In genomic region chr2:202265467-202266277, GRCh38 we compare ENCODE assay signal across 8 cellular contexts. TPM values are rescaled to one million over a fixed set of nuclear protein-coding genes. Genes with fewer than 3 reads are reported as not detected.
DNase-seq lines count a peak whose midpoint lies in the region; ATAC-seq and FAIRE-seq lines count a peak whose summit lies in the region.

Gene NOP58, plus strand, starts transcription at chr2:202265763. Its CDS starts 179 bp downstream, at chr2:202265942.

- H3K23ac ChIP-seq in mesenchymal stem cell (ENCODE audit: low read length in 2 of 2) = peak within 1 kb of the TSS in 1 of 2 experiments; percentile 14

- H3K4me3 ChIP-seq in endocrine pancreas (ENCODE audit: control insufficient read depth, insufficient read depth, low read length) = peak within 1 kb of the TSS; percentile 99
- peak within 1 kb of the TSS; percentile 92 to 100 for H3K4me3 ChIP-seq in mesenchymal stem cell (ENCODE audit: insufficient read depth in 1 of 2, low read depth in 1 of 2, low read length in 2 of 2)

- H3K4me1 ChIP-seq in endocrine pancreas (ENCODE audit: control insufficient read depth, insufficient read depth, low read length) (no peaks in the 10 kb centered on the region), mesenchymal stem cell (ENCODE audit: control insufficient read depth, insufficient read depth, low read depth, low read length) (peaks cover 7% of the 10 kb centered on the region)

- peak within 1 kb of the TSS; percentile 82 for H3K4me2 ChIP-seq in mesenchymal stem cell (ENCODE audit: low read length, poor library complexity, severe bottlenecking)

- H4K91ac ChIP-seq in mesenchymal stem cell (ENCODE audit: low read length) = no peak within 1 kb of the TSS

- no peak within 1 kb of the TSS for H2AK5ac ChIP-seq in mesenchymal stem cell (ENCODE audit: low read length, severe bottlenecking)

- H2BK15ac ChIP-seq in mesenchymal stem cell (ENCODE audit: low read depth, poor library complexity, severe bottlenecking) = peak within 1 kb of the TSS; percentile 75

- H2BK12ac ChIP-seq in mesenchymal stem cell (ENCODE audit: low read length in 2 of 2) = peak within 1 kb of the TSS in 1 of 2 experiments; percentile 45

- peak within 1 kb of the TSS; percentile 63 for H2AFZ ChIP-seq in mesenchymal stem cell (ENCODE audit: low read depth, low read length)

- H4K8ac ChIP-seq in mesenchymal stem cell (ENCODE audit: low read length) = peak within 1 kb of the TSS; percentile 88

- H3K4ac ChIP-seq in mesenchymal stem cell (ENCODE audit: low read depth in 1 of 2, low read length in 2 of 2) = peak within 1 kb of the TSS; percentile 29 to 73

- no peak within 1 kb of the TSS for H2BK120ac ChIP-seq in mesenchymal stem cell (ENCODE audit: low read depth, low read length)

- peak within 1 kb of the TSS; percentile 97 for H3K27ac ChIP-seq in mesenchymal stem cell (ENCODE audit: low read length, poor library complexity, severe bottlenecking)

- WGBS in mesenchymal stem cell = under 1% methylated on average over 54 of the region's 54 CpGs

- peak; percentile 80 for ATAC-seq in GM21367 (IDR thresholded peaks at IDR 0.05; ENCODE audit: unreplicated experiment)

- H3K36me3 ChIP-seq in endocrine pancreas (ENCODE audit: control insufficient read depth, insufficient read depth, low read length) (no peaks in the 10 kb centered on the region), mesenchymal stem cell (ENCODE audit: control insufficient read depth in 1 of 2, insufficient read depth in 2 of 2, low read depth in 1 of 2, low read length in 2 of 2) (peaks cover 0 to 5% of the 10 kb centered on the region in 2 experiments)

- H3K18ac ChIP-seq in mesenchymal stem cell (ENCODE audit: low read depth in 1 of 2, low read length in 2 of 2) = peak within 1 kb of the TSS; percentile 94 to 96

- peak; percentile 98 for DNase-seq in COLO829 (ENCODE audit: low spot score)
- peak; percentile 94 for DNase-seq in HTR-8/SVneo (ENCODE audit: insufficient read length, low spot score)
- peak; percentile 91 for DNase-seq in NOMO-1 treated with dmso at 0.1 percent for 144 hours (lab: John Stamatoyannopoulos, UW; ENCODE audit: unreplicated experiment)
- peak; percentile 60 to 77 (median 67) for DNase-seq in activated CD8-positive, alpha-beta memory T cell treated with anti-CD3 and anti-CD28 coated beads for 48 hours (ENCODE audit: low read depth in 2 of 3, low spot score in 2 of 3)
- DNase-seq in mesenchymal stem cell = peak; percentile 98
- peak; percentile 77 for DNase-seq in stimulated activated CD8-positive, alpha-beta memory T cell treated with anti-CD3 and anti-CD28 coated beads, Interleukin-12 subunit alpha, Interleukin-12 subunit beta, amount 100 ng/mL, for 4 hours (ENCODE audit: low read depth)

- H3K9ac ChIP-seq in endocrine pancreas (ENCODE audit: control insufficient read depth, insufficient read depth, low read length) (peak within 1 kb of the TSS; percentile 98), mesenchymal stem cell (ENCODE audit: low read length) (peak within 1 kb of the TSS; percentile 98)

- H3K27me3 ChIP-seq in endocrine pancreas (ENCODE audit: control insufficient read depth, insufficient read depth, low read length) = no peaks in the 10 kb centered on the region
- no peaks in the 10 kb centered on the region for H3K27me3 ChIP-seq in mesenchymal stem cell (ENCODE audit: control insufficient read depth in 1 of 2, insufficient read depth in 1 of 2, low read length in 2 of 2)

- peak; percentile 88 for FAIRE-seq in HTR-8/SVneo (lab: Jason Lieb, UNC)

- no peak within 1 kb of the TSS for H2BK5ac ChIP-seq in mesenchymal stem cell (ENCODE audit: low read depth, low read length, poor library complexity, severe bottlenecking)

- peaks cover 4% of the 10 kb centered on the region for H3K79me1 ChIP-seq in mesenchymal stem cell (replicated peaks; ENCODE audit: low read length, poor library complexity, severe bottlenecking)

- peak within 1 kb of the TSS in 1 of 2 experiments; percentile 95 for H3K14ac ChIP-seq in mesenchymal stem cell (ENCODE audit: low read length in 2 of 2)

- H3K9me3 ChIP-seq in endocrine pancreas (ENCODE audit: control insufficient read depth, low read length) = no peaks in the 10 kb centered on the region
- no peaks in the 10 kb centered on the region for H3K9me3 ChIP-seq in mesenchymal stem cell (ENCODE audit: control insufficient read depth, low read length)

RNA-seq across cellular contexts. Expression of gene NOP58, which starts in this region (rescaled TPM):
- 65.5 TPM for polyA plus RNA-seq in mesenchymal stem cell (2013, experiment 1 of 2)
- polyA plus RNA-seq in mesenchymal stem cell (2013, experiment 2 of 2) = 65.4 TPM

Comparison
In these comparisons a context has a peak if more than half of its experiments do, and no peak if none do; other contexts are left out.
1. Peak in every context shown above with its lines: DNase-seq, ATAC-seq, H3K4me3 ChIP-seq and H3K27ac ChIP-seq.